ENCODE assay signal across 22 cellular contexts in the genomic region with DNA sequence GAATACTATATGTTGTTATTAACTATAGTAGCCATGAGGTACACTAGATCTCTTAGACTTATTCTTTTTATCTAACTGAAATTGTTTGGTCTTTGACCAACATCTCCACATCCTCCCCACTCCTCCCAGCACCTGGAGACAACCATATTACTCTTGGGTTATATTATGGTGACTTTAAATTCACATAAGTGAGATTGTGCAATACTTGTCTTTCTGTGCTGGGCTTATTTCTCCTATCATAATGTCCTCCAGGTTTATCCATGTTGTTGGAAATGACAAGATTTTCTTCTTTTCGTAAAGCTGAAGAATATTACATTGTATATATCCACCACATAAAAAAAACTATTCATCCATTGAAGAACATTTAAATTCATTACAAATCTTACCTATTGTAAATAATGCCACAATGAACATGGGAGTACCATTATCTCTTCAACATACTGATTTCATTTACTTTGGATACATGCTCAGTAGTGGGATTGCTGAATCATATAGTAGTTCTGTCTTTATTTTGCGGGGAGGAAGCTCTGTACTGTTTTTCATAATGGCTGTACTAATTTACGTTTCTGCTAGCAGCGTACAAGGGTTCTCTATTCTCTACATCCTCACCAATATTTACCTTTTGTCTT.
DNase-seq lines count a peak whose midpoint lies in the region; ATAC-seq, FAIRE-seq and TF ChIP-seq lines count a peak whose summit lies in the region.
"Had no signal": no experiment of that assay in that cellular context is flagged by ENCODE, and none has a peak within 500 bp of the region (broad histone marks: within the 10 kb centered on the region; RNA-seq: fewer than 3 reads in every experiment).

No MANE protein-coding gene starts in this region.

- peak; percentile 34 for FAIRE-seq in astrocyte (lab: Jason Lieb, UNC)
- FAIRE-seq: G401.6, GM19239, small intestine had no signal

- peaks cover 7% of the 10 kb centered on the region for H3K4me1 ChIP-seq in astrocyte (ENCODE audit: insufficient read depth, low read length)
- H3K4me1 ChIP-seq: foreskin keratinocyte, Peyer's patch had no signal

- H3K27ac Mint-ChIP-seq in astrocyte (ENCODE audit: unreplicated experiment): no peak overlapping the region
- H3K27ac Mint-ChIP-seq: activated CD4-positive, alpha-beta T cell treated with anti-CD3 and anti-CD28 coated beads, Interleukin-2, amount 10 ng/mL, durations not matched to agents 7 days and 5 days; immature natural killer cell had no signal

- peak overlapping the region; percentile 3 for H3K4me2 ChIP-seq in astrocyte (ENCODE audit: low read length)

- intact Hi-C loops in posterior vena cava (cut with DNase I): no loop called here
- intact Hi-C loops in dorsolateral prefrontal cortex (cut with DNase I): no loop called here

- H3K79me2 ChIP-seq in astrocyte (ENCODE audit: insufficient read depth, low read length): no peaks in the 10 kb centered on the region

- no peaks in the 10 kb centered on the region for H3K27me3 ChIP-seq in astrocyte (ENCODE audit: insufficient read depth, low read length)
- H3K27me3 ChIP-seq in dorsolateral prefrontal cortex: no peaks in the 10 kb centered on the region
- H3K27me3 ChIP-seq: foreskin keratinocyte, neutrophil, Peyer's patch had no signal

- ATAC-seq in HG03457 (IDR thresholded peaks at IDR 0.05; ENCODE audit: unreplicated experiment): no peak
- ATAC-seq: activated T-cell treated with anti-CD3 and anti-CD28 coated beads, Interleukin-2, amount 50 U/mL, for 4 hours; foreskin keratinocyte had no signal

- no peak overlapping the region for H2AFZ ChIP-seq in astrocyte (ENCODE audit: low read depth, low read length)

- TF ChIP-seq EP300 in Ishikawa (IDR thresholded peaks at IDR 0.05; ENCODE audit: borderline replicate concordance): no peak

- peaks cover 4% of the 10 kb centered on the region for H3K9me3 Mint-ChIP-seq in astrocyte (ENCODE audit: unreplicated experiment)
- H3K9me3 Mint-ChIP-seq: activated CD4-positive, alpha-beta T cell treated with anti-CD3 and anti-CD28 coated beads, Interleukin-2, amount 10 ng/mL, durations not matched to agents 7 days and 5 days had no signal

- peaks cover 13% of the 10 kb centered on the region for H3K4me1 Mint-ChIP-seq in astrocyte (ENCODE audit: low read depth, unreplicated experiment)
- H3K4me1 Mint-ChIP-seq: activated CD4-positive, alpha-beta T cell treated with anti-CD3 and anti-CD28 coated beads, Interleukin-2, amount 10 ng/mL, durations not matched to agents 7 days and 5 days; immature natural killer cell had no signal

- peak; percentile 93 for DNase-seq in NCI-H345 treated with DMSO at 0.1 percent for 48 hours (lab: John Stamatoyannopoulos, UW; ENCODE audit: unreplicated experiment)
- DNase-seq in astrocyte (ENCODE audit: low read depth): peak; percentile 71
- DNase-seq in kidney glomerular epithelial cell (lab: John Stamatoyannopoulos, UW): peak; percentile 32
- DNase-seq in NCI-H2171 (lab: John Stamatoyannopoulos, UW): no peak
- no peak for DNase-seq in posterior vena cava (ENCODE audit: low spot score)
- no peak for DNase-seq in dorsolateral prefrontal cortex
- DNase-seq: activated CD4-positive, alpha-beta T cell treated with anti-CD3 and anti-CD28 coated beads, Interleukin-2, amount 10 ng/mL, durations not matched to agents 7 days and 5 days; activated T-cell treated with anti-CD3 and anti-CD28 coated beads, Interleukin-2, amount 50 U/mL, for 4 hours; C1 segment of cervical spinal cord; effector CD4-positive, alpha-beta T cell; foreskin keratinocyte; immature natural killer cell; mesendoderm; NCI-H2227 treated with DMSO at 0.1 percent for 48 hours; Peyer's patch; small intestine; T-helper 2 cell had no signal

- no peak for TF ChIP-seq RAD21 in Ishikawa (IDR thresholded peaks at IDR 0.05; ENCODE audit: low read depth)

- H3K4me3 ChIP-seq in astrocyte (ENCODE audit: insufficient read depth, low read depth, low read length) (no peak overlapping the region), dorsolateral prefrontal cortex (no peak overlapping the region)
- H3K4me3 ChIP-seq: Peyer's patch had no signal

- H3K9me3 ChIP-seq in astrocyte (ENCODE audit: insufficient read depth, low read depth, low read length): no peaks in the 10 kb centered on the region
- H3K9me3 ChIP-seq: neutrophil, Peyer's patch had no signal

- H4K20me1 ChIP-seq in astrocyte (ENCODE audit: insufficient read depth, low read length): no peaks in the 10 kb centered on the region

- H3K27ac ChIP-seq in astrocyte (ENCODE audit: low read depth, low read length) (no peak overlapping the region), dorsolateral prefrontal cortex (no peak overlapping the region)
- H3K27ac ChIP-seq: foreskin keratinocyte, neutrophil, Peyer's patch had no signal

- no peaks in the 10 kb centered on the region for H3K27me3 Mint-ChIP-seq in astrocyte (ENCODE audit: low read depth, unreplicated experiment)
- H3K27me3 Mint-ChIP-seq: activated CD4-positive, alpha-beta T cell treated with anti-CD3 and anti-CD28 coated beads, Interleukin-2, amount 10 ng/mL, durations not matched to agents 7 days and 5 days had no signal

- H3K9ac ChIP-seq in astrocyte (ENCODE audit: low read length): no peak overlapping the region

- no peaks in the 10 kb centered on the region for H3K36me3 ChIP-seq in astrocyte (ENCODE audit: insufficient read depth, low read length)
- H3K36me3 ChIP-seq: neutrophil, Peyer's patch had no signal

- H3K36me3 Mint-ChIP-seq in astrocyte (ENCODE audit: low read depth, unreplicated experiment): no peaks in the 10 kb centered on the region
- H3K36me3 Mint-ChIP-seq: immature natural killer cell had no signal

- no peak overlapping the region for H3K4me3 Mint-ChIP-seq in astrocyte (ENCODE audit: unreplicated experiment)
- H3K4me3 Mint-ChIP-seq: activated CD4-positive, alpha-beta T cell treated with anti-CD3 and anti-CD28 coated beads, Interleukin-2, amount 10 ng/mL, durations not matched to agents 7 days and 5 days; activated T-cell treated with anti-CD3 and anti-CD28 coated beads, Interleukin-2, amount 50 U/mL, for 4 hours; immature natural killer cell had no signal

- TF ChIP-seq CTCF in astrocyte (IDR thresholded peaks at IDR 0.05; ENCODE audit: insufficient read depth, low read depth, low read length): no peak
- no peak for TF ChIP-seq CTCF in dorsolateral prefrontal cortex (IDR thresholded peaks at IDR 0.05 in 54 of 56, conservative IDR thresholded peaks at IDR 0.05 in 2 of 56; ENCODE audit: low read depth in 1 of 56, partially characterized antibody in 56 of 56)

TF ChIP-seq in Ishikawa, 13 proteins besides CTCF, POLR2A, EP300 and RAD21:
- TF ChIP-seq, protein P1, sequence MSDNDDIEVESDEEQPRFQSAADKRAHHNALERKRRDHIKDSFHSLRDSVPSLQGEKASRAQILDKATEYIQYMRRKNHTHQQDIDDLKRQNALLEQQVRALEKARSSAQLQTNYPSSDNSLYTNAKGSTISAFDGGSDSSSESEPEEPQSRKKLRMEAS (IDR thresholded peaks at IDR 0.05): no peak
- peak; percentile 22; the same call in 1 of the 2 replicates for TF ChIP-seq CEBPB (IDR thresholded peaks at IDR 0.05)
- no peak for TF ChIP-seq TAF1 (IDR thresholded peaks at IDR 0.05; ENCODE audit: low read depth)
- no peak for TF ChIP-seq EGR1 (IDR thresholded peaks at IDR 0.05)

Comparison
In these comparisons a context has a peak if more than half of its experiments do, and no peak if none do; other contexts are left out.
1. DNase-seq: peak in NCI-H345 treated with DMSO at 0.1 percent for 48 hours (single experiment), astrocyte (single experiment) and kidney glomerular epithelial cell (single experiment); none in NCI-H2171 (single experiment), posterior vena cava (single experiment) and dorsolateral prefrontal cortex (0 of 10).